ENCODE assay signal across 16 cellular contexts in the genomic region with DNA sequence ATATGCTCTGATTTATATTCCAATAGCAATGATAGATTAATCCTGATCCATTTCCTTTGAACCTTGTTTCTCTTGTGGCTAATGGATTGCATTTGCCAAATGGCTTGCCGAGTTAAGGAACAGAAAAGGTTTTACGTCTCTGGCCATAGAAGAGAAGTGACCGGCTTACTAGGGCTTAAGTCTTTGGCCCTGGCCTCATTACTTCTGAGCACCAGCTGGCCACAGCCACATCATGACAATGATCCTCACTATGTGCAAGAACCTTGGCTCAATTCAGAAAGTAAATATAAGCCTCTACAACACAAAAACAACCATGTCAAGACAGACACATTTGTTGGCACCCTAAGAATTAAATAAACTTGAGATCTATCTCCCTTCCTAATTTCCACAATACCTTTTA. TPM values are rescaled to one million over a fixed set of nuclear protein-coding genes. Genes with fewer than 3 reads are reported as not detected.
"Had no signal": no experiment of that assay in that cellular context is flagged by ENCODE, and none has a peak within 500 bp of the region (broad histone marks: within the 10 kb centered on the region; RNA-seq: fewer than 3 reads in every experiment).

No MANE protein-coding gene starts in this region.

- H3K9me3 ChIP-seq: SJSA1, thyroid gland had no signal

- H3K9me3 Mint-ChIP-seq: activated CD4-positive, alpha-beta memory T cell treated with anti-CD3 and anti-CD28 coated beads for 36 hours; activated naive CD8-positive, alpha-beta T cell treated with anti-CD3 and anti-CD28 coated beads, Interleukin-2, amount 50 U/mL, for 24 hours; activated T-helper 1 cell treated with anti-CD3 and anti-CD28 coated beads, Interleukin-12 subunit alpha, Interleukin-12 subunit beta, Interleukin-2, Interleukin-4 antibody, amounts not matched to agents 30 ng/mL and 10 ng/mL and 1 ng/mL, durations not matched to agents 14 hours and 24 hours and 36 hours; natural killer cell had no signal

- H3K27me3 Mint-ChIP-seq: activated CD4-positive, alpha-beta memory T cell treated with anti-CD3 and anti-CD28 coated beads for 36 hours; activated naive CD8-positive, alpha-beta T cell treated with anti-CD3 and anti-CD28 coated beads, Interleukin-2, amount 50 U/mL, for 24 hours had no signal

- DNase-seq: activated CD4-positive, alpha-beta memory T cell treated with anti-CD3 and anti-CD28 coated beads for 36 hours; activated naive CD4-positive, alpha-beta T cell; activated naive CD8-positive, alpha-beta T cell treated with anti-CD3 and anti-CD28 coated beads, Interleukin-2, amount 50 U/mL, for 24 hours; central memory CD4-positive, alpha-beta T cell; cortex of kidney; effector CD8-positive, alpha-beta T cell; left colon; natural killer cell; retina; stimulated activated CD4-positive, alpha-beta T cell treated with anti-CD3 and anti-CD28 coated beads, Interleukin-4, amount 100 ng/mL, for 4 hours; T-helper 9 cell; thyroid gland had no signal

- H3K36me3 ChIP-seq: thyroid gland had no signal

- H3K4me3 ChIP-seq: lung, SJSA1, thyroid gland had no signal

- H3K4me1 Mint-ChIP-seq: natural killer cell had no signal

- H3K27me3 ChIP-seq: SJSA1, thyroid gland had no signal

- H3K4me3 Mint-ChIP-seq: activated CD4-positive, alpha-beta memory T cell treated with anti-CD3 and anti-CD28 coated beads for 36 hours; activated naive CD8-positive, alpha-beta T cell treated with anti-CD3 and anti-CD28 coated beads, Interleukin-2, amount 50 U/mL, for 24 hours; activated T-helper 1 cell treated with anti-CD3 and anti-CD28 coated beads, Interleukin-12 subunit alpha, Interleukin-12 subunit beta, Interleukin-2, Interleukin-4 antibody, amounts not matched to agents 30 ng/mL and 10 ng/mL and 1 ng/mL, durations not matched to agents 14 hours and 24 hours and 36 hours; natural killer cell had no signal

- H3K27ac ChIP-seq: epithelial cell of prostate, SJSA1, thyroid gland had no signal

- H3K27ac Mint-ChIP-seq: activated CD4-positive, alpha-beta memory T cell treated with anti-CD3 and anti-CD28 coated beads for 36 hours; activated naive CD8-positive, alpha-beta T cell treated with anti-CD3 and anti-CD28 coated beads, Interleukin-2, amount 50 U/mL, for 24 hours; activated T-helper 1 cell treated with anti-CD3 and anti-CD28 coated beads, Interleukin-12 subunit alpha, Interleukin-12 subunit beta, Interleukin-2, Interleukin-4 antibody, amounts not matched to agents 30 ng/mL and 10 ng/mL and 1 ng/mL, durations not matched to agents 14 hours and 24 hours and 36 hours; natural killer cell had no signal

- H3K36me3 Mint-ChIP-seq: activated CD4-positive, alpha-beta memory T cell treated with anti-CD3 and anti-CD28 coated beads for 36 hours; natural killer cell had no signal

- ATAC-seq: activated naive CD8-positive, alpha-beta T cell treated with anti-CD3 and anti-CD28 coated beads, Interleukin-2, amount 50 U/mL, for 24 hours; left colon; natural killer cell had no signal

RNA-seq across cellular contexts. Expression of a gene that starts 46.1 kb away (rescaled TPM):
- total RNA-seq: activated CD4-positive, alpha-beta memory T cell treated with anti-CD3 and anti-CD28 coated beads for 36 hours; activated T-helper 1 cell treated with anti-CD3 and anti-CD28 coated beads, Interleukin-12 subunit alpha, Interleukin-12 subunit beta, Interleukin-2, Interleukin-4 antibody, amounts not matched to agents 30 ng/mL and 10 ng/mL and 1 ng/mL, durations not matched to agents 14 hours and 24 hours and 36 hours had no signal
